8 cellular contexts compared by ENCODE assay signal in the genomic region with DNA sequence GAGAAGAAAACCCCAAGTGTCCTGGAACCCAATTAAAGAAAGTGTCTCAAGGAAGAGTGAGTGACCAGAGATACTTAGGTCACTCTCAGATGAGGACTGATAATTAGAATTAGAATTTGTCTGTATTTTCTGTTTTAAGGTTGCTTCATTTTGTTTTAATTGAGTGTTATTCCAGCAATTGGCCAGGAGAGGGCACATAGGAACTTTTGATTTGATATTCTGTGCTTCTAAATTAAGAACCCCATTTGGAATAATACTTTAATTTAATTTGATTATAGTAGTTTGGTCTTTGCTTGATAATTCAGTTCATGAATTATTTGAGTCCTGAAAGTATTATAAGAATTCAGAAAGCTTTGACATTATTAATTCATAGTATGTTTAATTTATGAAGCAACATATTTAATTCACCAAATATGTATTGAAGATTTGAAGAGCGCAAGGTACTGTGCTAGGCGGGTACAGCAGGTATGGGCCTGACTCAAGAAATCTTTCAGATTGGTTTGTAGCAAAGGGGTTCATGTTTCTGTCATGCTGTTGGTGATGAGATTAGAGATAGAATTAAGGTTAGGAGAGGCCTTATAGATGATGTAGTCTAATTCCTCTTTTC. TPM values are rescaled to one million over a fixed set of nuclear protein-coding genes. Genes with fewer than 3 reads are reported as not detected.
A peak's percentile ranks its signal among the peaks of the same experiment; 100 is the strongest.
DNase-seq lines count a peak whose midpoint lies in the region; ATAC-seq and TF ChIP-seq lines count a peak whose summit lies in the region.

No MANE protein-coding gene starts in this region.

- H3K9me3 Mint-ChIP-seq in activated CD4-positive, alpha-beta T cell treated with anti-CD3 and anti-CD28 coated beads, Interleukin-2, amount 10 ng/mL, durations not matched to agents 7 days and 5 days = no peaks in the 10 kb centered on the region

- H3K36me3 Mint-ChIP-seq in activated CD4-positive, alpha-beta T cell treated with anti-CD3 and anti-CD28 coated beads, Interleukin-2, amount 10 ng/mL, durations not matched to agents 7 days and 5 days (ENCODE audit: low read depth) = peaks cover 1% of the 10 kb centered on the region

- no peak overlapping the region for H3K4me3 Mint-ChIP-seq in activated CD4-positive, alpha-beta T cell treated with anti-CD3 and anti-CD28 coated beads, Interleukin-2, amount 10 ng/mL, durations not matched to agents 7 days and 5 days

- no peak for ATAC-seq in GM18498 (IDR thresholded peaks at IDR 0.05; ENCODE audit: unreplicated experiment)

- H3K4me1 Mint-ChIP-seq in activated CD4-positive, alpha-beta T cell treated with anti-CD3 and anti-CD28 coated beads, Interleukin-2, amount 10 ng/mL, durations not matched to agents 7 days and 5 days = peaks cover 21% of the 10 kb centered on the region

- CTCF ChIA-PET in AG04449 (lab: Yijun Ruan, JAX) (interaction anchor here (0.7 to 4.5 kb wide), 15 partner anchors 8 to 201 kb away, joined by 3 to 33 read pairs (median 6); a partner anchor contains a TSS), HEK293T (lab: Yijun Ruan, JAX) (interaction anchor here (1.6 kb wide), 1 partner anchor 15 kb away, joined by 6 read pairs; no protein-coding TSS in a partner anchor)
- CTCF ChIA-PET in activated CD4-positive, alpha-beta T cell treated with anti-CD3 and anti-CD28 coated beads, Interleukin-2, amount 10 ng/mL, durations not matched to agents 7 days and 5 days (lab: Charles Lee) = interaction anchor here (0.9 kb wide), 1 partner anchor 993 kb away, joined by 4 read pairs; no protein-coding TSS in a partner anchor

- POLR2A ChIA-PET in AG04449 (lab: Yijun Ruan, JAX) = no interaction called here
- POLR2A ChIA-PET in activated CD4-positive, alpha-beta T cell treated with anti-CD3 and anti-CD28 coated beads, Interleukin-2, amount 10 ng/mL, durations not matched to agents 7 days and 5 days (lab: Charles Lee) = no interaction called here
- POLR2A ChIA-PET in HEK293T (lab: Yijun Ruan, JAX) = no interaction called here

- TF ChIP-seq CTCF in AG04449 (IDR thresholded peaks at IDR 0.05; ENCODE audit: insufficient read depth, low read length, missing control alignments) = peak; percentile 29
- peak; percentile 51; the same call in 2 of the 3 replicates for TF ChIP-seq CTCF in GM12872 (IDR thresholded peaks at IDR 0.05; ENCODE audit: insufficient read depth, low read depth, low read length)
- peak; percentile 45; the same call in 1 of the 2 replicates for TF ChIP-seq CTCF in WI38 (IDR thresholded peaks at IDR 0.05; ENCODE audit: low read depth, low read length)

- H3K4me3 ChIP-seq in AG04449 (ENCODE audit: low read depth, low read length) (no peak overlapping the region), WI38 (ENCODE audit: low read depth, low read length) (no peak overlapping the region)

- no peak overlapping the region for H3K27ac Mint-ChIP-seq in activated CD4-positive, alpha-beta T cell treated with anti-CD3 and anti-CD28 coated beads, Interleukin-2, amount 10 ng/mL, durations not matched to agents 7 days and 5 days

- no peaks in the 10 kb centered on the region for H3K27me3 Mint-ChIP-seq in activated CD4-positive, alpha-beta T cell treated with anti-CD3 and anti-CD28 coated beads, Interleukin-2, amount 10 ng/mL, durations not matched to agents 7 days and 5 days

- DNase-seq in AG04449 (ENCODE audit: low read depth, low spot score) (no peak), kidney tubule cell (ENCODE audit: low spot score) (peak; percentile 30), HEK293T (ENCODE audit: extremely low spot score) (no peak), MV-4-11 (lab: John Stamatoyannopoulos, UW) (no peak)
- DNase-seq in activated CD4-positive, alpha-beta T cell treated with anti-CD3 and anti-CD28 coated beads, Interleukin-2, amount 10 ng/mL, durations not matched to agents 7 days and 5 days = no peak

TF ChIP-seq in HEK293T, 16 proteins besides CTCF, POLR2A, EP300 and RAD21:
- no peak for TF ChIP-seq CTBP1 (IDR thresholded peaks at IDR 0.05; ENCODE audit: borderline replicate concordance)
- TF ChIP-seq SP1 (IDR thresholded peaks at IDR 0.05) = no peak
- no peak for TF ChIP-seq NFRKB (IDR thresholded peaks at IDR 0.05)
- TF ChIP-seq FOXA1 (IDR thresholded peaks at IDR 0.05) = no peak
- no peak for TF ChIP-seq L3MBTL2 (conservative IDR thresholded peaks at IDR 0.05)
- no peak for TF ChIP-seq FOXK2 (IDR thresholded peaks at IDR 0.05)
- no peak for TF ChIP-seq LEF1 (IDR thresholded peaks at IDR 0.05; ENCODE audit: borderline replicate concordance)
- TF ChIP-seq ELF4 (IDR thresholded peaks at IDR 0.05) = no peak
- TF ChIP-seq HDGF (IDR thresholded peaks at IDR 0.05; ENCODE audit: borderline replicate concordance) = no peak
- no peak for TF ChIP-seq TARDBP (IDR thresholded peaks at IDR 0.05)
TF ChIP-seq in HEK293T: peak in this region for 0.

RNA-seq across cellular contexts. Expression of a gene that starts 4.9 kb away (rescaled TPM):
- 10 to 100 TPM; 44.2 to 51.0 TPM for total RNA-seq in activated CD4-positive, alpha-beta T cell treated with anti-CD3 and anti-CD28 coated beads, Interleukin-2, amount 10 ng/mL, durations not matched to agents 7 days and 5 days

RNA-seq across cellular contexts. Expression of a gene that starts 7.8 kb away (rescaled TPM):
- 10 to 100 TPM; 15.7 to 17.8 TPM for total RNA-seq in activated CD4-positive, alpha-beta T cell treated with anti-CD3 and anti-CD28 coated beads, Interleukin-2, amount 10 ng/mL, durations not matched to agents 7 days and 5 days
